In genomic region chr14:100327128-100327527, GRCh38 we compare ENCODE assay signal across 1 cellular context.
TF ChIP-seq lines count a peak whose summit lies in the region.

No MANE protein-coding gene starts in this region.

TF ChIP-seq in SK-N-SH, 30 proteins besides CTCF, POLR2A, EP300 and RAD21:
- TF ChIP-seq PBX3 (IDR thresholded peaks at IDR 0.05) (no peak), NFIC (IDR thresholded peaks at IDR 0.05; ENCODE audit: borderline replicate concordance) (no peak), NRF1 (IDR thresholded peaks at IDR 0.05; ENCODE audit: low read depth, low read length) (no peak), TEAD4 (IDR thresholded peaks at IDR 0.05; ENCODE audit: borderline replicate concordance, insufficient read depth) (no peak), FOSL2 (IDR thresholded peaks at IDR 0.05; ENCODE audit: borderline replicate concordance, low read depth) (no peak), SMC3 (IDR thresholded peaks at IDR 0.05; ENCODE audit: low read depth, low read length) (no peak), SIN3A (IDR thresholded peaks at IDR 0.05; ENCODE audit: borderline replicate concordance, low read depth, low read length) (no peak), FOXJ3 (CRISPR knock-in tag; IDR thresholded peaks at IDR 0.05) (no peak), YY1 (IDR thresholded peaks at IDR 0.05; ENCODE audit: low read depth) (no peak), EZH2phosphoT487 (IDR thresholded peaks at IDR 0.05; ENCODE audit: borderline replicate concordance, low read depth) (no peak), MAX (IDR thresholded peaks at IDR 0.05; ENCODE audit: low read depth) (no peak), FOXM1 (IDR thresholded peaks at IDR 0.05; ENCODE audit: low read depth) (no peak), CHD2 (IDR thresholded peaks at IDR 0.05; ENCODE audit: low read length, partially characterized antibody) (no peak)
